9 cellular contexts compared by ENCODE assay signal in genomic region chr11:14518820-14519219, GRCh38. TPM values are rescaled to one million over a fixed set of nuclear protein-coding genes. Genes with fewer than 3 reads are reported as not detected.
DNase-seq lines count a peak whose midpoint lies in the region; ATAC-seq, FAIRE-seq and TF ChIP-seq lines count a peak whose summit lies in the region.
"Had no signal": no experiment of that assay in that cellular context is flagged by ENCODE, and none has a peak within 500 bp of the region (broad histone marks: within the 10 kb centered on the region; RNA-seq: fewer than 3 reads in every experiment).

No MANE protein-coding gene starts in this region.

- no peak for TF ChIP-seq EP300 in K562 (IDR thresholded peaks at IDR 0.05; ENCODE audit: low read length)

- POLR2A ChIA-PET in K562 (lab: Yijun Ruan, JAX): interaction anchor here (1.7 to 2.2 kb wide), 2 partner anchors 13 to 18 kb away, joined by 4 to 10 read pairs; partner anchors contain the start of gene COPB1

- no peak overlapping the region for H3K14ac ChIP-seq in mesenchymal stem cell (ENCODE audit: low read length in 2 of 2)

- H3K27ac ChIP-seq in heart right ventricle: peak overlapping the region in 5 of 10 donors; percentile 92 to 96 (median 93)
- peak overlapping the region; percentile 99 for H3K27ac ChIP-seq in K562 (ENCODE audit: extremely low read depth, low read depth, low read length)
- H3K27ac ChIP-seq in mesenchymal stem cell (ENCODE audit: low read length, poor library complexity, severe bottlenecking): no peak overlapping the region
- no peak overlapping the region for H3K27ac ChIP-seq in urinary bladder (ENCODE audit: low read depth)

- H3K23ac ChIP-seq in mesenchymal stem cell (ENCODE audit: low read length in 2 of 2): no peak overlapping the region

- 76 to 85% methylated on average over 3 of the region's 3 CpGs for WGBS in heart right ventricle, 2 donors
- WGBS in K562 (ENCODE audit: insufficient coverage, low coverage, missing lambda C conversion rate): 2% methylated on average over 3 of the region's 3 CpGs
- WGBS in mesenchymal stem cell: 94% methylated on average over 2 of the region's 3 CpGs
- WGBS in urinary bladder: 88% methylated on average over 3 of the region's 3 CpGs

- 0 out of 2 replicates have a peak, but pooled peaks cover 4% of the 10 kb centered on the region for H4K20me1 ChIP-seq in K562 (replicated peaks; ENCODE audit: control insufficient read depth, insufficient read depth, low read length)

- no peak overlapping the region for H2BK120ac ChIP-seq in mesenchymal stem cell (ENCODE audit: low read depth, low read length)

- H4K91ac ChIP-seq in mesenchymal stem cell (ENCODE audit: low read length): no peak overlapping the region

- H2AFZ ChIP-seq in K562 (ENCODE audit: low read depth, low read length) (no peak overlapping the region), mesenchymal stem cell (ENCODE audit: low read depth, low read length) (no peak overlapping the region)

- no peak overlapping the region for H4K8ac ChIP-seq in mesenchymal stem cell (ENCODE audit: low read length)

- H2BK12ac ChIP-seq in mesenchymal stem cell (ENCODE audit: low read length in 2 of 2): no peak overlapping the region

- no peak for ATAC-seq in heart right ventricle
- ATAC-seq in Right ventricle myocardium superior (ENCODE audit: poor library complexity): no peak
- no peak for ATAC-seq in K562

- H3K27me3 ChIP-seq in heart right ventricle (no peaks in the 10 kb centered on the region), K562 (ENCODE audit: control insufficient read depth in 2 of 2, insufficient read depth in 2 of 2, low read length in 2 of 2) (no peaks in the 10 kb centered on the region), mesenchymal stem cell (ENCODE audit: control insufficient read depth in 1 of 2, insufficient read depth in 1 of 2, low read length in 2 of 2) (no peaks in the 10 kb centered on the region)

- peak overlapping the region; percentile 99 for H3K4me2 ChIP-seq in K562 (ENCODE audit: insufficient read depth, low read length)
- H3K4me2 ChIP-seq in mesenchymal stem cell (ENCODE audit: low read length, poor library complexity, severe bottlenecking): peak overlapping the region; percentile 16

- no peak for FAIRE-seq in K562 (lab: Jason Lieb, UNC)

- H3K9me1 ChIP-seq in K562 (ENCODE audit: control insufficient read depth, insufficient read depth, low read length): no peaks in the 10 kb centered on the region

- H3K79me1 ChIP-seq in mesenchymal stem cell (replicated peaks; ENCODE audit: low read length, poor library complexity, severe bottlenecking): peaks cover 4% of the 10 kb centered on the region

- H2AK5ac ChIP-seq in mesenchymal stem cell (ENCODE audit: low read length, severe bottlenecking): no peak overlapping the region

- TF ChIP-seq CTCF in heart right ventricle (IDR thresholded peaks at IDR 0.05): no peak
- TF ChIP-seq CTCF in K562 (IDR thresholded peaks at IDR 0.05 in 2 of 3, conservative IDR thresholded peaks at IDR 0.05 in 1 of 3; ENCODE audit: insufficient read depth in 2 of 3, low read depth in 1 of 3, low read length in 3 of 3): no peak

- CTCF ChIA-PET in K562 (lab: Yijun Ruan, JAX; ENCODE audit: low intra/inter-chr PET ratio): no interaction called here

- H3K9me3 ChIP-seq in heart right ventricle (no peaks in the 10 kb centered on the region), K562 (replicated peaks; ENCODE audit: control insufficient read depth, insufficient read depth, low read depth, low read length) (no peaks in the 10 kb centered on the region), mesenchymal stem cell (ENCODE audit: control insufficient read depth, low read length) (no peaks in the 10 kb centered on the region)

- H3K4me1 ChIP-seq in heart right ventricle (peaks cover 0 to 31% (median 19%) of the 10 kb centered on the region in 9 donors), K562 (replicated peaks in 1 of 2; ENCODE audit: control insufficient read depth in 2 of 2, insufficient read depth in 2 of 2, low read length in 2 of 2) (peaks cover 6 to 8% of the 10 kb centered on the region in 2 experiments; a peak in 3 of 5 replicates), mesenchymal stem cell (ENCODE audit: control insufficient read depth, insufficient read depth, low read depth, low read length) (peaks cover 5% of the 10 kb centered on the region), urinary bladder (ENCODE audit: insufficient read depth) (no peaks in the 10 kb centered on the region)

- H3K9ac ChIP-seq in K562 (ENCODE audit: insufficient read depth in 1 of 2, low read depth in 2 of 2, low read length in 2 of 2) (peak overlapping the region in 1 of 2 experiments; percentile 97; a peak in 3 of 4 replicates), mesenchymal stem cell (ENCODE audit: low read length) (peak overlapping the region; percentile 100)

- H3K36me3 ChIP-seq in heart right ventricle: peaks cover 0 to 51% (median 23%) of the 10 kb centered on the region in 9 donors
- H3K36me3 ChIP-seq in K562 (ENCODE audit: control insufficient read depth, insufficient read depth, low read length): peaks cover 56% of the 10 kb centered on the region
- H3K36me3 ChIP-seq in mesenchymal stem cell (ENCODE audit: control insufficient read depth in 1 of 2, insufficient read depth in 2 of 2, low read depth in 1 of 2, low read length in 2 of 2): peaks cover 10 to 45% of the 10 kb centered on the region in 2 experiments
- peaks cover 1% of the 10 kb centered on the region for H3K36me3 ChIP-seq in urinary bladder (ENCODE audit: insufficient read depth)

- no peak overlapping the region for H3K18ac ChIP-seq in mesenchymal stem cell (ENCODE audit: low read depth in 1 of 2, low read length in 2 of 2)

- H3K4ac ChIP-seq in mesenchymal stem cell (ENCODE audit: low read depth in 1 of 2, low read length in 2 of 2): no peak overlapping the region

- in situ Hi-C loops in K562 (cut with MboI): no loop called here

- TF ChIP-seq RAD21 in K562 (CRISPR knock-in tag; conservative IDR thresholded peaks at IDR 0.05 in 1 of 2, IDR thresholded peaks at IDR 0.05 in 1 of 2): no peak

- H3K4me3 ChIP-seq in heart right ventricle (peak overlapping the region in 9 of 10 donors; percentile 63 to 91 (median 82)), K562 (peak overlapping the region; percentile 92), mesenchymal stem cell (ENCODE audit: insufficient read depth in 1 of 2, low read depth in 1 of 2, low read length in 2 of 2) (peak overlapping the region in 1 of 2 experiments; percentile 96), urinary bladder (ENCODE audit: low read depth, low read length) (peak overlapping the region; percentile 85)

- no peak for TF ChIP-seq POLR2A in K562 (conservative IDR thresholded peaks at IDR 0.05)

- H3K79me2 ChIP-seq in K562 (ENCODE audit: control insufficient read depth, insufficient read depth, low read length): peaks cover 57% of the 10 kb centered on the region

- H2BK5ac ChIP-seq in mesenchymal stem cell (ENCODE audit: low read depth, low read length, poor library complexity, severe bottlenecking): no peak overlapping the region

- H2BK15ac ChIP-seq in mesenchymal stem cell (ENCODE audit: low read depth, poor library complexity, severe bottlenecking): no peak overlapping the region

- no TSS peak for BruUV-seq in K562 (replicated peaks; lab: Mats Ljungman, UMichigan)

- intact Hi-C loops in heart right ventricle (cut with DNase I) (loop anchor here in 1 of 10 donors (10.0 kb wide), 1 partner anchor 376 kb away; the partner anchor contains the start of gene CYP2R1), Right ventricle myocardium superior (cut with DNase I) (no loop called here), K562 (cut with micrococcal nuclease) (no loop called here)

- DNase-seq in heart right ventricle (no peak), Right ventricle myocardium superior (no peak), K562 (ENCODE audit: extremely low read depth in 1 of 4, low spot score in 3 of 4) (no peak), mesenchymal stem cell (no peak), NCI-H146 treated with DMSO at 0.1 percent for 48 hours (lab: John Stamatoyannopoulos, UW; ENCODE audit: unreplicated experiment) (no peak), KG1 (lab: John Stamatoyannopoulos, UW) (no peak)
- no peak for DNase-seq in central memory CD4-positive, alpha-beta T cell
- DNase-seq: nucleus accumbens had no signal

RNA-seq across cellular contexts. Expression of gene PSMA1, which starts 1.4 kb away (rescaled TPM):
- total RNA-seq in heart right ventricle (100 to 1,000 TPM; 117 to 147 (median 124) TPM), Right ventricle myocardium superior (110 TPM), K562 (2014; rRNA removed) (281 and 317 TPM in 2 replicates), K562 (2014; rRNA removed; fragmentation: Illumina TruSeq; extraction: Trizol) (424 and 473 TPM in 2 replicates), K562 (2015; rRNA removed; fragmentation: Illumina TruSeq; extraction: Trizol) (379 and 441 TPM in 2 replicates), K562 (2021) (284 and 295 TPM in 2 replicates), urinary bladder (134 TPM)
- polyA plus RNA-seq in heart right ventricle (100 to 1,000 TPM; 131 to 150 TPM), K562 (2011; rRNA removed) (374 and 470 TPM in 2 replicates), K562 (2014; fragmentation: Illumina TruSeq; extraction: Trizol) (254 and 283 TPM in 2 replicates), K562 (2014; fragmentation: Nextera tagmentation; extraction: Ambion mirVana) (1,000 to 10,000 TPM in 1 of 2 experiments, 100 to 1,000 TPM in 1; 820 to 1,007 TPM), K562 (2014; rRNA removed) (336 and 338 TPM in 2 replicates), urinary bladder (122 TPM)
- 169 and 321 TPM in 2 replicates for total RNA-seq in K562 (2011; cell fraction: chromatin; rRNA removed; ENCODE audit: low replicate concordance)
- 117 and 149 TPM in 2 replicates for total RNA-seq in K562 (2011; cell fraction: nucleolus; rRNA removed)
- 172 and 211 TPM in 2 replicates for total RNA-seq in K562 (2011; cell fraction: nucleoplasm; rRNA removed)
- polyA plus RNA-seq in K562 (2011; cell fraction: cytosol; rRNA removed): 169 and 312 TPM in 2 replicates
- polyA plus RNA-seq in K562 (2011; cell fraction: nucleus; rRNA removed): 253 and 345 TPM in 2 replicates
- polyA plus RNA-seq in K562 (2012): 377 and 384 TPM in 2 replicates
- polyA minus RNA-seq in K562 (2011; rRNA and poly(A)+ RNA removed): 379 and 387 TPM in 2 replicates
- 127 and 156 TPM in 2 replicates for polyA minus RNA-seq in K562 (2011; cell fraction: cytosol; rRNA and poly(A)+ RNA removed)
- 110 and 145 TPM in 2 replicates for polyA minus RNA-seq in K562 (2011; cell fraction: nucleus; rRNA and poly(A)+ RNA removed)
- polyA plus RNA-seq in mesenchymal stem cell (2013, experiment 1 of 2): 239 TPM
- 247 TPM for polyA plus RNA-seq in mesenchymal stem cell (2013, experiment 2 of 2)

RNA-seq across cellular contexts. Expression of gene COPB1, which starts 19.2 kb away (rescaled TPM):
- total RNA-seq in heart right ventricle (10 to 100 TPM; 40.2 to 60.0 (median 47.9) TPM), Right ventricle myocardium superior (39.1 TPM), K562 (2014; rRNA removed) (71.6 and 84.9 TPM in 2 replicates), K562 (2014; rRNA removed; fragmentation: Illumina TruSeq; extraction: Trizol) (143 and 153 TPM in 2 replicates), K562 (2015; rRNA removed; fragmentation: Illumina TruSeq; extraction: Trizol) (119 and 125 TPM in 2 replicates), K562 (2021) (86.5 and 90.1 TPM in 2 replicates), urinary bladder (258 TPM)
- polyA plus RNA-seq in heart right ventricle (10 to 100 TPM; 28.4 to 49.1 TPM), K562 (2011; rRNA removed) (178 and 188 TPM in 2 replicates), K562 (2014; fragmentation: Illumina TruSeq; extraction: Trizol) (91.1 and 91.6 TPM in 2 replicates), K562 (2014; fragmentation: Nextera tagmentation; extraction: Ambion mirVana) (100 to 1,000 TPM in 1 of 2 experiments, 10 to 100 TPM in 1; 89.6 to 111 TPM), K562 (2014; rRNA removed) (64.7 and 80.5 TPM in 2 replicates), urinary bladder (58.2 TPM)
- total RNA-seq in K562 (2011; cell fraction: chromatin; rRNA removed; ENCODE audit: low replicate concordance): 61.0 and 164 TPM in 2 replicates
- 48.2 and 59.1 TPM in 2 replicates for total RNA-seq in K562 (2011; cell fraction: nucleolus; rRNA removed)
- total RNA-seq in K562 (2011; cell fraction: nucleoplasm; rRNA removed): 91.1 and 154 TPM in 2 replicates
- 41.3 and 73.4 TPM in 2 replicates for polyA plus RNA-seq in K562 (2011; cell fraction: cytosol; rRNA removed)
- polyA plus RNA-seq in K562 (2011; cell fraction: nucleus; rRNA removed): 62.8 and 93.7 TPM in 2 replicates
- polyA plus RNA-seq in K562 (2012): 78.4 and 119 TPM in 2 replicates
- polyA minus RNA-seq in K562 (2011; rRNA and poly(A)+ RNA removed): 185 and 240 TPM in 2 replicates
- 100 and 103 TPM in 2 replicates for polyA minus RNA-seq in K562 (2011; cell fraction: cytosol; rRNA and poly(A)+ RNA removed)
- polyA minus RNA-seq in K562 (2011; cell fraction: nucleus; rRNA and poly(A)+ RNA removed): 30.6 and 78.1 TPM in 2 replicates
- polyA plus RNA-seq in mesenchymal stem cell (2013, experiment 1 of 2): 124 TPM
- 130 TPM for polyA plus RNA-seq in mesenchymal stem cell (2013, experiment 2 of 2)
